Comparison of ENCODE assay signal across 8 cellular contexts in the genomic region with DNA sequence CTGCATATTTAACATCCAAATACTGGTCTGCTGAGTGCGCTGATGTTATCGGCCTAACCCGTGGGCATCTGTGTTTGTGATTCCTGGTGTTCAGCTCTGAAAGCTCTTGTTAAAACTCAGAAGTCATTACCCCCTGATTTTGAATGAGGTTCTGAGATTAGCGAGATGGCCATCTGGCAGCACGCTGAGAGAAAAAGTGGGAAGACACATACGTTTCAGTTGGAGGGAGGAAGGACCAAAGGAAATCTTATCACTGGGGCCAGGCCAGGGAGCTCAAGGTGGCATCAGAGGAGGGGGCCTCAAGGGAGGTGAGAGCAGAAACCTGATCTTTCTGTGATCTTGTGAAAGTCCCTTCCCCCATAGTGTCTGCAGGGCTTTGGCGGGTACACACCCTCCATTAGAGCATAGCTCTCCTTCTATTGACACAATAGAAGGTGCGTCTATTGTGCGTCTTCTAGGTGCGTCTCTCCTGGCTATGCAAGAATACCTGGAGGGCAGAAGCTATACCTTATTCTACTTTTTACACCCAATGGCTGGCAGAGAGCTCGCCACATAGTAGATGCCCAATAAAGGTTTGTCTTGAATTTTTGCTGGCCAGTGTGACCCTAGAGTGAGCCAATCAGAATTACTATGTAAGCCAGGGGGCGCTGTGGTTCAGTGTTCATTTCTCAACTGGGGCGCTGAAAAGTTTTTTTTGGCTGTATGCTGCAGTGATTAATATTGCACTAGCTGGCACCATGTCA.
DNase-seq lines count a peak whose midpoint lies in the region; ATAC-seq and TF ChIP-seq lines count a peak whose summit lies in the region.

No MANE protein-coding gene starts in this region.

- H3K4me3 Mint-ChIP-seq in CD4-positive, alpha-beta T cell = no peak overlapping the region
- no peak overlapping the region for H3K4me3 Mint-ChIP-seq in nephron

- peak; percentile 34 to 67 (median 53) for DNase-seq in CD4-positive, alpha-beta T cell
- peak; percentile 30 for DNase-seq in HuH-7 (ENCODE audit: low spot score)
- DNase-seq in activated CD4-positive, alpha-beta T cell treated with anti-CD3 and anti-CD28 coated beads for 24 hours (ENCODE audit: low read depth in 2 of 2) = peak; percentile 48
- DNase-seq in coronary artery (ENCODE audit: low spot score) = no peak
- DNase-seq in upper lobe of right lung = no peak
- DNase-seq in cerebellum (ENCODE audit: low spot score) = no peak

- peak; percentile 51 for ATAC-seq in CD4-positive, alpha-beta T cell (ENCODE audit: poor library complexity)
- peak; percentile 64 for ATAC-seq in upper lobe of right lung
- ATAC-seq in HG03196 (IDR thresholded peaks at IDR 0.05; ENCODE audit: unreplicated experiment) = no peak

- H3K4me1 ChIP-seq in upper lobe of right lung = no peaks in the 10 kb centered on the region

- H3K4me1 Mint-ChIP-seq in CD4-positive, alpha-beta T cell (ENCODE audit: low read depth) = no peaks in the 10 kb centered on the region
- H3K4me1 Mint-ChIP-seq in nephron = peaks cover 35% of the 10 kb centered on the region

- no peaks in the 10 kb centered on the region for H3K27me3 ChIP-seq in CD4-positive, alpha-beta T cell (ENCODE audit: control insufficient read depth, insufficient read depth, low read length)
- H3K27me3 ChIP-seq in upper lobe of right lung = no peaks in the 10 kb centered on the region

- peak; percentile 82 for TF ChIP-seq CTCF in CD4-positive, alpha-beta T cell (IDR thresholded peaks at IDR 0.05)
- TF ChIP-seq CTCF in coronary artery (IDR thresholded peaks at IDR 0.05) = peak; percentile 20
- TF ChIP-seq CTCF in nephron (IDR thresholded peaks at IDR 0.05; ENCODE audit: unreplicated experiment in 3 of 3) = peak; percentile 23 to 38 (median 29)
- TF ChIP-seq CTCF in upper lobe of right lung (IDR thresholded peaks at IDR 0.05) = peak; percentile 57

- H3K36me3 ChIP-seq in upper lobe of right lung = no peaks in the 10 kb centered on the region

- H3K27me3 Mint-ChIP-seq in CD4-positive, alpha-beta T cell = no peaks in the 10 kb centered on the region
- peaks cover 19% of the 10 kb centered on the region for H3K27me3 Mint-ChIP-seq in nephron (ENCODE audit: low read depth)

- intact Hi-C loops in CD4-positive, alpha-beta T cell (cut with DNase I, micrococcal nuclease) = loop anchor here (1.0 to 10.0 kb wide), 8 partner anchors 152 to 791 kb away; no protein-coding TSS in a partner anchor
- intact Hi-C loops in upper lobe of right lung (cut with DNase I) = no loop called here

- H3K9me3 Mint-ChIP-seq in CD4-positive, alpha-beta T cell = no peaks in the 10 kb centered on the region
- peaks cover 3% of the 10 kb centered on the region for H3K9me3 Mint-ChIP-seq in nephron

- no peaks in the 10 kb centered on the region for H3K9me3 ChIP-seq in CD4-positive, alpha-beta T cell (ENCODE audit: control insufficient read depth, low read length)
- H3K9me3 ChIP-seq in upper lobe of right lung = no peaks in the 10 kb centered on the region

- POLR2A ChIA-PET in CD4-positive, alpha-beta T cell (lab: Charles Lee) = interaction anchor here (0.7 to 3.1 kb wide), 6 partner anchors 73 to 185 kb away, joined by 3 to 42 read pairs (median 4); no protein-coding TSS in a partner anchor

- H3K27ac ChIP-seq in CD4-positive, alpha-beta T cell (ENCODE audit: low read depth, low read length) = no peak overlapping the region
- H3K27ac ChIP-seq in coronary artery = no peak overlapping the region
- no peak overlapping the region for H3K27ac ChIP-seq in upper lobe of right lung

- H3K27ac Mint-ChIP-seq in CD4-positive, alpha-beta T cell = no peak overlapping the region
- H3K27ac Mint-ChIP-seq in nephron = no peak overlapping the region

- CTCF ChIA-PET in CD4-positive, alpha-beta T cell (lab: Charles Lee) = interaction anchor here (0.6 to 3.8 kb wide), 8 partner anchors 9 to 740 kb away, joined by 3 to 38 read pairs (median 4); no protein-coding TSS in a partner anchor

- H3K36me3 Mint-ChIP-seq in CD4-positive, alpha-beta T cell (ENCODE audit: low read depth) = no peaks in the 10 kb centered on the region
- H3K36me3 Mint-ChIP-seq in nephron (ENCODE audit: low read depth) = no peaks in the 10 kb centered on the region

- H3K4me3 ChIP-seq in coronary artery (no peak overlapping the region), upper lobe of right lung (no peak overlapping the region)

Comparison
In these comparisons a context has a peak if more than half of its experiments do, and no peak if none do; other contexts are left out.
1. DNase-seq: peak in CD4-positive, alpha-beta T cell (10 of 10), HuH-7 (single experiment) and activated CD4-positive, alpha-beta T cell treated with anti-CD3 and anti-CD28 coated beads for 24 hours (2 of 2); none in coronary artery (single experiment), upper lobe of right lung (single experiment) and cerebellum (single experiment).
2. CTCF ChIP-seq: peak in every context shown above with its lines; median percentile 82 in CD4-positive, alpha-beta T cell; 57 in upper lobe of right lung; 29 in nephron; 20 in coronary artery.